Comparison of ENCODE assay signal across 20 cellular contexts in the genomic region with DNA sequence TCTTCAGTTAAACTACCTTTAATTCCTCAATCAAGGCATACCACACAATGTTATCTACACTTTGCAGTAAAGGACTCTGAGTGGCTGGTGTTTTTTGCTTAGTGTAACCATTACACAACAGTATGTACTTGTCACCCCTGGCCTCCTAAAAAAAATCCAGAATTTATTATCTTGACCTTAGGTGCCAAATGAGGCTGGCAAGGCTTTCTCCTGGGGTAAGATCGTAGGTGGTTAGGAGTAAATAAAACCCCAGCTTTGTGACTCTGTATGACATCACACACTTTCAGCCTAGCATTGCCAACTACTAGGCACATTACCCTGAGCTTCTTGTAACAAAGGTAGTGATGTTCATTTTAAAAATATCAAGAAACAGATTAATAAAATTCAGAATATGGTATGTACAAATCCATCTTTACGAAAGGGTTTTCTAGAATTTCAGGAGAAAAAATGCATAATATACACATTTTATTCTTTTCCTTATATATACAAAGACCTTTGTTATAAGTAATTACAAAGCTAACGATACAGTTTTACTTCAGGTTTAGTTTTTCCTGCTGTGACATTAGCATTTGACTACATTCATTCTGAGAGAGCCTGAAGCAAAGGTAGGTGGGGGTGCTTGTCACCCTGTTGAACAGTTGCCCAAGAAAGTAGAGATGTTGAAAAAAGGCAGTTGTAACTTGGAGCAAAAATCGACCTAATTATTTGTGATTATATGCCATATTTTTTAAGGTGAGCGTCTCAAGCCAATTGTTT. TPM values are rescaled to one million over a fixed set of nuclear protein-coding genes. Genes with fewer than 3 reads are reported as not detected.
"Had no signal": no experiment of that assay in that cellular context is flagged by ENCODE, and none has a peak within 500 bp of the region (broad histone marks: within the 10 kb centered on the region; RNA-seq: fewer than 3 reads in every experiment).

No MANE protein-coding gene starts in this region.

- H3K4me3 Mint-ChIP-seq: activated CD4-positive, alpha-beta memory T cell treated with anti-CD3 and anti-CD28 coated beads for 36 hours; activated naive CD8-positive, alpha-beta T cell treated with anti-CD3 and anti-CD28 coated beads, Interleukin-2, amount 10 ng/mL, durations not matched to agents 7 days and 5 days; natural killer cell treated with Interleukin-12 subunit alpha and Interleukin-12 subunit beta and Interleukin-15 and Interleukin-18, amount 100 ng/mL, for 72 hours; T-helper 2 cell treated with Interferon-gamma antibody and Interleukin-4, amounts not matched to agents 5 μg/mL and 100 μg/mL, for 36 hours had no signal

- H3K4me3 ChIP-seq: ascending aorta, tibial artery, vagina had no signal

- H3K9me3 ChIP-seq: ascending aorta, tibial artery, vagina had no signal

- DNase-seq: activated CD4-positive, alpha-beta memory T cell treated with anti-CD3 and anti-CD28 coated beads for 36 hours; activated CD4-positive, alpha-beta T cell treated with anti-CD3 and anti-CD28 coated beads for 1 hour; activated gamma-delta T cell; activated naive CD8-positive, alpha-beta T cell treated with anti-CD3 and anti-CD28 coated beads, Interleukin-2, amount 10 ng/mL, durations not matched to agents 7 days and 5 days; activated T-cell treated with anti-CD3 and anti-CD28 coated beads, Interleukin-2, amount 50 U/mL, for 48 hours; stimulated activated CD4-positive, alpha-beta T cell treated with anti-CD3 and anti-CD28 coated beads, Interleukin-4, amount 100 ng/mL, for 1 hour; stimulated activated CD8-positive, alpha-beta memory T cell treated with anti-CD3 and anti-CD28 coated beads, Interleukin-4, amount 100 ng/mL, for 48 hours; tibial artery had no signal

- H3K36me3 Mint-ChIP-seq: activated CD4-positive, alpha-beta memory T cell treated with anti-CD3 and anti-CD28 coated beads for 36 hours; activated naive CD8-positive, alpha-beta T cell treated with anti-CD3 and anti-CD28 coated beads, Interleukin-2, amount 10 ng/mL, durations not matched to agents 7 days and 5 days; natural killer cell treated with Interleukin-12 subunit alpha and Interleukin-12 subunit beta and Interleukin-15 and Interleukin-18, amount 100 ng/mL, for 72 hours had no signal

- ATAC-seq: esophagus mucosa; left lobe of liver; natural killer cell treated with Interleukin-12 subunit alpha and Interleukin-12 subunit beta and Interleukin-15 and Interleukin-18, amount 100 ng/mL, for 72 hours had no signal

- H3K9me3 Mint-ChIP-seq: activated CD4-positive, alpha-beta memory T cell treated with anti-CD3 and anti-CD28 coated beads for 36 hours; activated naive CD8-positive, alpha-beta T cell treated with anti-CD3 and anti-CD28 coated beads, Interleukin-2, amount 10 ng/mL, durations not matched to agents 7 days and 5 days; natural killer cell treated with Interleukin-12 subunit alpha and Interleukin-12 subunit beta and Interleukin-15 and Interleukin-18, amount 100 ng/mL, for 72 hours; T-helper 2 cell treated with Interferon-gamma antibody and Interleukin-4, amounts not matched to agents 5 μg/mL and 100 μg/mL, for 36 hours had no signal

- H3K4me1 ChIP-seq: ascending aorta, vagina had no signal

- H3K27me3 ChIP-seq: ascending aorta, vagina had no signal

- H3K27ac Mint-ChIP-seq: activated CD4-positive, alpha-beta memory T cell treated with anti-CD3 and anti-CD28 coated beads for 36 hours; activated naive CD8-positive, alpha-beta T cell treated with anti-CD3 and anti-CD28 coated beads, Interleukin-2, amount 10 ng/mL, durations not matched to agents 7 days and 5 days; natural killer cell treated with Interleukin-12 subunit alpha and Interleukin-12 subunit beta and Interleukin-15 and Interleukin-18, amount 100 ng/mL, for 72 hours; T-helper 2 cell treated with Interferon-gamma antibody and Interleukin-4, amounts not matched to agents 5 μg/mL and 100 μg/mL, for 36 hours had no signal

- H3K27ac ChIP-seq: ascending aorta, tibial artery had no signal

- H3K36me3 ChIP-seq: ascending aorta, tibial artery, vagina had no signal

RNA-seq across cellular contexts. Expression of a gene that starts 13.5 kb away (rescaled TPM):
- total RNA-seq: activated CD4-positive, alpha-beta memory T cell treated with anti-CD3 and anti-CD28 coated beads for 36 hours; ascending aorta; bronchial epithelial cell; chondrocyte; dermis microvascular lymphatic vessel endothelial cell; left lobe of liver; omental fat pad; pulmonary artery endothelial cell; vagina had no signal

RNA-seq across cellular contexts. Expression of a gene that starts 14.2 kb away (rescaled TPM):
- total RNA-seq: activated CD4-positive, alpha-beta memory T cell treated with anti-CD3 and anti-CD28 coated beads for 36 hours; activated naive CD8-positive, alpha-beta T cell treated with anti-CD3 and anti-CD28 coated beads, Interleukin-2, amount 10 ng/mL, durations not matched to agents 7 days and 5 days; ascending aorta; bronchial epithelial cell; chondrocyte; dermis microvascular lymphatic vessel endothelial cell; esophagus mucosa; left lobe of liver; mucosa of gallbladder; natural killer cell treated with Interleukin-12 subunit alpha and Interleukin-12 subunit beta and Interleukin-15 and Interleukin-18, amount 100 ng/mL, for 72 hours; omental fat pad; pulmonary artery endothelial cell; vagina had no signal
